16 cellular contexts compared by ENCODE assay signal in the genomic region with DNA sequence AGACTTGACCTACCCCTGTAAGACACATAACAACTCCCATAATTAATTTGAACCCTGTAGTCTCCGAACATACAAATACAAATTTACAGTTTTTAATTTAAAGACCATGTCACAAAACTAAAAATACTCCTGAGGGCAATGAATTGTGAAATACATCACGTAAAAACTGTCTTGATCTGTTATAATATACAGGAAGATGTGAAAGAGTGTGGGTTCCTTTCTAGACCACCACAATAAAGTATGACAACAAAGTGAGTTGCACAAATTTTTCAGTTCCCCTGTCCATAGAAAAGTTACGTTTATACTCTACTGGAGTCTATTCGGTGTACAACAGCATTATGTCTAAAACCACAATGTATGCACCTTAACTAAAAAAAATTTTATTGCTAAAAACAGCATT.
"Had no signal": no experiment of that assay in that cellular context is flagged by ENCODE, and none has a peak within 500 bp of the region (broad histone marks: within the 10 kb centered on the region; RNA-seq: fewer than 3 reads in every experiment).

No MANE protein-coding gene starts in this region.

- H3K4me3 Mint-ChIP-seq: activated B cell treated with CpG ODN at 0.5 μM for 24 hours, nephron progenitor cell had no signal

- H3K27me3 Mint-ChIP-seq: activated B cell treated with CpG ODN at 0.5 μM for 24 hours had no signal

- H3K9me3 Mint-ChIP-seq: activated B cell treated with CpG ODN at 0.5 μM for 24 hours; activated T-cell treated with anti-CD3 and anti-CD28 coated beads, Interleukin-2, amount 50 U/mL, for 72 hours had no signal

- ATAC-seq: activated T-cell treated with anti-CD3 and anti-CD28 coated beads, Interleukin-2, amount 50 U/mL, for 72 hours; left ventricle myocardium superior had no signal

- DNase-seq: activated B cell treated with CpG ODN at 0.5 μM for 24 hours; activated CD4-positive, alpha-beta T cell treated with anti-CD3 and anti-CD28 coated beads for 48 hours; activated CD8-positive, alpha-beta memory T cell treated with anti-CD3 and anti-CD28 coated beads, Interleukin-2, amount 50 U/mL, for 48 hours; activated T-cell treated with anti-CD3 and anti-CD28 coated beads, Interleukin-2, amount 50 U/mL, for 72 hours; adrenal gland; foreskin melanocyte; kidney glomerular epithelial cell; left ventricle myocardium superior; mesenchymal stem cell; nephron progenitor cell; right cardiac atrium; stimulated activated CD4-positive, alpha-beta T cell treated with anti-CD3 and anti-CD28 coated beads, Interleukin-15, amount 100 ng/mL, for 24 hours; stimulated activated CD4-positive, alpha-beta T cell treated with anti-CD3 and anti-CD28 coated beads, Interleukin-4, amount 100 ng/mL, for 24 hours; stimulated activated naive CD4-positive, alpha-beta T cell treated with Interleukin-2 at 50 U/mL for 16 hours; substantia nigra; trophoblast cell had no signal

- H3K27ac Mint-ChIP-seq: activated B cell treated with CpG ODN at 0.5 μM for 24 hours; activated T-cell treated with anti-CD3 and anti-CD28 coated beads, Interleukin-2, amount 50 U/mL, for 72 hours had no signal
